In the genomic region with DNA sequence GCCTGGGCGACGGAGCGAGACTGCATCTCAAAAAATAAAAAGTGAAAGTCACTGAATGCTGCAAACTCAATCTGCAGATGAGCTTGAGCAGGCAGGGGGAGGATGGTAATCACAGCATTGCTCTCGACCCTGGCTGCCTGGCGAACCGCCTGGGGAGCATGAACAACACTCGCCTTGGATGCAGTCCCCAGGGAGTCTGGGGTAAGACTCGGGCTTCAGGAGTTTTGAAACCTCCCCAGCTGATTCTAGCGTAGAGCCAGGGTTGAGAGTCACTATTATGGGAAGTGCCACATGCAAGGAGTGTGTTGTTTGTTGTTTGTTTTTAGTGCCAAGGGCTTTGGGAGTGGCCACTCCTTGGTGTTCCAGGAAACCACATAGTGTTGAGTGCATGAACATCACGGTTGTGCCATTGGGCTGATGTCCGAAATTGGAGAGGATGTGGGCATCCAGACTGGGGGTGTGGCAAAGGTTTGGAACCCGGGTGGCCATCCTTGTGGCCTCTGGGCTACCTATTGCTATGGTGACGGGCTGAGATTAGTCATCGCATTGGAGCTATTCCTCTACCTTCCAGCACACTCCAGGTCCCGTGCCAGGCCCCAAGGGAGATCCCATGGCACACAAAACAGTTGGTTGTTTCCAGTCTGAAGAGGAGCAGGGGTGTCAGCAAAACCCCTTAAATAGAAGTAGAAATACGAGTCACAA, we compare ENCODE assay signal across 8 cellular contexts.
DNase-seq lines count a peak whose midpoint lies in the region; ATAC-seq and TF ChIP-seq lines count a peak whose summit lies in the region.

No MANE protein-coding gene starts in this region.

- H3K4me3 ChIP-seq in fibroblast of mammary gland (ENCODE audit: control insufficient read depth, low read depth, low read length) (no peak overlapping the region), esophagus squamous epithelium (no peak overlapping the region)

- intact Hi-C loops in esophagus squamous epithelium (cut with DNase I): loop anchor here (5.0 kb wide), 1 partner anchor 253 kb away; no protein-coding TSS in a partner anchor

- H3K36me3 ChIP-seq in esophagus squamous epithelium: peaks cover 0 to 70% (median 0%) of the 10 kb centered on the region in 3 donors

- peak; percentile 34 for DNase-seq in EL
- DNase-seq in NCI-H69 (lab: John Stamatoyannopoulos, UW): peak; percentile 26
- DNase-seq in fibroblast of mammary gland (ENCODE audit: low read depth): peak; percentile 95
- peak; percentile 30 for DNase-seq in renal cortical epithelial cell (ENCODE audit: low read depth)
- DNase-seq in activated naive CD4-positive, alpha-beta T cell treated with anti-CD3 and anti-CD28 coated beads, Interleukin-2, amount 50 U/mL, for 16 hours: no peak
- no peak for DNase-seq in esophagus squamous epithelium (lab: John Stamatoyannopoulos, UW)

- peak overlapping the region in 2 of 4 donors; percentile 32 to 36 for H3K27ac ChIP-seq in esophagus squamous epithelium

- peaks cover 3 to 51% (median 7%) of the 10 kb centered on the region in 3 donors for H3K4me1 ChIP-seq in esophagus squamous epithelium

- TF ChIP-seq POLR2A in esophagus squamous epithelium (IDR thresholded peaks at IDR 0.05): no peak

- H3K9me3 ChIP-seq in esophagus squamous epithelium: no peaks in the 10 kb centered on the region

- WGBS in esophagus squamous epithelium, 2 donors: 56 to 66% methylated on average over 8 to 10 of the region's 16 CpGs

- H3K27me3 ChIP-seq in esophagus squamous epithelium: no peaks in the 10 kb centered on the region

- ATAC-seq in HG02763 (IDR thresholded peaks at IDR 0.05; ENCODE audit: unreplicated experiment): no peak
- no peak for ATAC-seq in GM21390 (IDR thresholded peaks at IDR 0.05; ENCODE audit: unreplicated experiment)

- TF ChIP-seq CTCF in fibroblast of mammary gland (conservative IDR thresholded peaks at IDR 0.05; ENCODE audit: control insufficient read depth, insufficient read depth, low read depth, low read length) (no peak), esophagus squamous epithelium (IDR thresholded peaks at IDR 0.05) (no peak)

Comparison
In these comparisons a context has a peak if more than half of its experiments do, and no peak if none do; other contexts are left out.
1. DNase-seq: peak in EL (single experiment), NCI-H69 (single experiment), fibroblast of mammary gland (single experiment) and renal cortical epithelial cell (single experiment); none in activated naive CD4-positive, alpha-beta T cell treated with anti-CD3 and anti-CD28 coated beads, Interleukin-2, amount 50 U/mL, for 16 hours (single experiment) and esophagus squamous epithelium (single experiment).